Comparison of ENCODE assay signal across 1 cellular context in the genomic region with DNA sequence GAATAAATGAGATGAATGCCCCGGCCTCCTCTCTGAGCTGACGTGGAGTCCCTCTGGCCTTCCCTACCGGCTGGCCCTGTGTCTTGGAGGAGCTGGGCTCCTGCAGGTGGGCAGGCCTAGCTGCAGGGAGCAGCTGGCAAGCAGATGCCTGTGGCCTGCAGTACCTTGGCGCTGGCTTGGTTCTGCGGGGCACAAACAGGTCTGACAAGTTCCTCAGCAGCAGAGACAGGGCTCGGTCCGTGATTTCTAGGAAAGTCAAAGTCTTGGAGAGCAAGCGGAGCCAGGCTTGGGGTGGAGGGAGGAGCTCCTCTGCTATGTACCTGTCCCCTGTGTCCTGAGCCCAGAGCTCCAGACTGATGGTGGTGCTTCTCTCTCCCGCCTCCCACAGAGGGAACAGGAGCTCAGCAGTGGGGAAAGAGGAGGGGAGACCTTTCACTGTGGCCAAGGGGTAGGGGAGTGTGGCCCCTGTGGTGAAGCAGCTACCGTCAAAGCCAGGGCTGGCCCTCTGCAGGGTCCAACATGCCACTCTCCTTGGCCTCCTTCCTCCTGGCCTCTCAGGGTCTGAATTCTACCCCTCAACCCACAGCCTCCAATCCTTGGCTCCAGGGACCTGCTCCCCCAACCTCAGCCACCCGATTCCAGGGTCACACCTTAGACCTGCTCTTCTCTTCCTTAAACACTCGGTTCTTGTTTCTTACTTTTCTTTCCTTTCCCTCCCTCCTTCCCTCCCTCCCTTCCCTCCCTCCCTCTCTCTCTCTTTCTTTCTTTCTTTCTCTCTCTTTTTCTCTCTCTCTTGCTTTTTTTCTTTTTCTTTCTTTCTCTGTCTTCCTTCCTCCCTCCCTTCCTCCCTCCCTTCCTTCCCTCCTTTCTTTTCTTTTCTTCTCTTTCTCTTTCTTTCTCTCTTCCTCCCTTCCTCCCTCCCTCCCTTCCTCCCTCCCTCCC.
TF ChIP-seq lines count a peak whose summit lies in the region.

No MANE protein-coding gene starts in this region.

TF ChIP-seq in K562, 482 proteins besides CTCF, POLR2A, EP300 and RAD21:
- TF ChIP-seq ZNF512 (tag; IDR thresholded peaks at IDR 0.05) = 0 out of 2 replicates have a peak, but pooled peaks have one; percentile 46
- TF ChIP-seq HDAC2 (IDR thresholded peaks at IDR 0.05) = no peak
- TF ChIP-seq ZNF584 (CRISPR knock-in tag; IDR thresholded peaks at IDR 0.05; ENCODE audit: low read depth) = no peak
